19 cellular contexts compared by ENCODE assay signal in genomic region chr4:106868381-106869035, GRCh38.
A peak's percentile ranks its signal among the peaks of the same experiment; 100 is the strongest.
DNase-seq lines count a peak whose midpoint lies in the region; ATAC-seq, FAIRE-seq and TF ChIP-seq lines count a peak whose summit lies in the region.
"Had no signal": no experiment of that assay in that cellular context is flagged by ENCODE, and none has a peak within 500 bp of the region (broad histone marks: within the 10 kb centered on the region; RNA-seq: fewer than 3 reads in every experiment).

No MANE protein-coding gene starts in this region.

- TF ChIP-seq CTCF in MCF 10A (IDR thresholded peaks at IDR 0.05; ENCODE audit: unreplicated experiment) (no peak), breast epithelium (IDR thresholded peaks at IDR 0.05) (no peak), astrocyte of the cerebellum (IDR thresholded peaks at IDR 0.05; ENCODE audit: low read depth, low read length, missing control alignments) (no peak)

- H3K36me3 Mint-ChIP-seq in MCF 10A (ENCODE audit: insufficient read depth, unreplicated experiment): no peaks in the 10 kb centered on the region
- H3K36me3 Mint-ChIP-seq: brain had no signal

- POLR2A ChIA-PET in MCF 10A (lab: Yijun Ruan, JAX): interaction anchor here (1.0 to 1.3 kb wide), 2 partner anchors 18 to 20 kb away, joined by 3 to 4 read pairs; no protein-coding TSS in a partner anchor

- peaks cover 12% of the 10 kb centered on the region for H3K4me1 Mint-ChIP-seq in MCF 10A (ENCODE audit: insufficient read depth, unreplicated experiment)
- H3K4me1 Mint-ChIP-seq: brain had no signal

- H3K9me3 Mint-ChIP-seq in MCF 10A (ENCODE audit: unreplicated experiment): no peaks in the 10 kb centered on the region

- intact Hi-C loops in MCF 10A (cut with micrococcal nuclease): no loop called here
- intact Hi-C loops in breast epithelium (cut with DNase I; ENCODE audit: low total_unique reads): loop anchor here (5.0 kb wide), 1 partner anchor 424 kb away; no protein-coding TSS in a partner anchor

- H3K27ac Mint-ChIP-seq in MCF 10A (ENCODE audit: low read depth, unreplicated experiment): no peak overlapping the region
- H3K27ac Mint-ChIP-seq: brain; CD4-positive, alpha-beta T cell had no signal

- no peaks in the 10 kb centered on the region for H3K36me3 ChIP-seq in breast epithelium
- H3K36me3 ChIP-seq: stomach had no signal

- FAIRE-seq in urothelium cell line (lab: Jason Lieb, UNC): no peak

- H3K27ac ChIP-seq in breast epithelium: no peak overlapping the region
- H3K27ac ChIP-seq: stomach had no signal

- no peak for TF ChIP-seq POLR2A in breast epithelium (IDR thresholded peaks at IDR 0.05)

- H3K4me3 ChIP-seq in breast epithelium: no peak overlapping the region
- H3K4me3 ChIP-seq in astrocyte of the cerebellum (ENCODE audit: low read depth, low read length): no peak overlapping the region
- H3K4me3 ChIP-seq: stomach had no signal

- BruUV-seq in MCF 10A (replicated peaks; lab: Mats Ljungman, UMichigan): no TSS peak

- no peaks in the 10 kb centered on the region for H3K27me3 Mint-ChIP-seq in MCF 10A (ENCODE audit: insufficient read depth, unreplicated experiment)
- H3K27me3 Mint-ChIP-seq: CD4-positive, alpha-beta T cell had no signal

- in situ Hi-C loops in astrocyte of the cerebellum (cut with HindIII; ENCODE audit: low sequenced_read_pairs): no loop called here

- CTCF ChIA-PET in MCF 10A (lab: Yijun Ruan, JAX): interaction anchor here (0.5 to 1.6 kb wide), 8 partner anchors 17 to 526 kb away, joined by 3 to 5 read pairs (median 4); no protein-coding TSS in a partner anchor

- DNase-seq in MCF 10A (ENCODE audit: unreplicated experiment) (peak; percentile 77), breast epithelium (ENCODE audit: low spot score in 2 of 2) (no peak), astrocyte of the cerebellum (ENCODE audit: low read depth) (peak; percentile 43), fibroblast of the conjunctiva (ENCODE audit: low read depth) (peak; percentile 13), urothelium cell line (ENCODE audit: low spot score) (peak; percentile 4), kidney glomerular epithelial cell (lab: John Stamatoyannopoulos, UW) (no peak)
- DNase-seq: 8988T; activated CD8-positive, alpha-beta memory T cell treated with anti-CD3 and anti-CD28 coated beads, Interleukin-2, amount 50 U/mL, for 4 hours; activated naive CD4-positive, alpha-beta T cell; CD4-positive, alpha-beta T cell; DND-41; effector CD8-positive, alpha-beta T cell; KBM-7; NCI-H1436; stomach; T-helper 9 cell had no signal

- H3K4me3 Mint-ChIP-seq in MCF 10A (ENCODE audit: unreplicated experiment): no peak overlapping the region
- H3K4me3 Mint-ChIP-seq: brain; CD4-positive, alpha-beta T cell had no signal

- no peaks in the 10 kb centered on the region for H3K27me3 ChIP-seq in breast epithelium
- H3K27me3 ChIP-seq: stomach had no signal

- H3K9me3 ChIP-seq in breast epithelium: no peaks in the 10 kb centered on the region
- H3K9me3 ChIP-seq: stomach had no signal

- no peaks in the 10 kb centered on the region for H3K4me1 ChIP-seq in breast epithelium
- H3K4me1 ChIP-seq: stomach had no signal

- no peak for ATAC-seq in HG03432 (IDR thresholded peaks at IDR 0.05; ENCODE audit: unreplicated experiment)
- no peak for ATAC-seq in GM19328 (IDR thresholded peaks at IDR 0.05; ENCODE audit: unreplicated experiment)

Comparison
In these comparisons a context has a peak if more than half of its experiments do, and no peak if none do; other contexts are left out.
1. DNase-seq: peak in MCF 10A (single experiment), astrocyte of the cerebellum (single experiment), fibroblast of the conjunctiva (single experiment) and urothelium cell line (single experiment); none in breast epithelium (0 of 2) and kidney glomerular epithelial cell (single experiment).